32 cellular contexts compared by ENCODE assay signal in the genomic region with DNA sequence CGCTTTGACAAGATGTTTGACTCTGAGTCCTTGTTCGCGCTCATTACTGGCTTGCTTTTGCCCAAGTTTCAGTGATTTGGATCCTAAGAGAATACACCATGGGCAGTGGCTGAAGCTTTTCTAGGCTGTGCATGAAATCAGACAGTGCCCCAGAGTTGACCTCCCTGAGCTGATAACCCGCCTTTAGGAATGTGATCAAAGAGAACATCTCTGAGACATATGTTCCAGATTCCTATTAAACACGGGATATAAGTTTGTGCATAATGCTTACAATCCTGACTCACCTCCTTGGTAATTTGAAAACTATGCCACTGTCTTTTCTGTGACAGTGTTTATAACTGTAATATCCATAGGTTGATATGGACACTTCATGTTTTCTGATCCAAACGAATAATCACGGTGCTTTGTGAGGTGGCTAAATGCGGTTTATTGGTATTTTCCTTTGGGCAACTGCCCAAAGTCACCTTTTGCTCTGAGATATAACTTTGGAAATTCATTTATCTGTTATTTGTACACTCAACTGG.
"Had no signal": no experiment of that assay in that cellular context is flagged by ENCODE, and none has a peak within 500 bp of the region (broad histone marks: within the 10 kb centered on the region; RNA-seq: fewer than 3 reads in every experiment).

No MANE protein-coding gene starts in this region.

- DNase-seq: activated B cell treated with CpG ODN at 0.5 μM for 24 hours; activated CD4-positive, alpha-beta T cell treated with anti-CD3 and anti-CD28 coated beads for 48 hours; activated CD4-positive, alpha-beta T cell treated with anti-CD3 and anti-CD28 coated beads, Interleukin-2, amount 50 U/mL, for 1 hour; activated CD4-positive, alpha-beta T cell treated with anti-CD3 and anti-CD28 coated beads, Interleukin-2, amount 50 U/mL, for 48 hours; activated CD8-positive, alpha-beta memory T cell treated with anti-CD3 and anti-CD28 coated beads for 24 hours; activated CD8-positive, alpha-beta T cell treated with anti-CD3 and anti-CD28 coated beads for 36 hours; activated effector memory CD4-positive, alpha-beta T cell treated with anti-CD3 and anti-CD28 coated beads, Interleukin-2, amount 50 U/mL, for 16 hours; activated naive CD4-positive, alpha-beta T cell treated with anti-CD3 and anti-CD28 coated beads for 36 hours; activated naive CD8-positive, alpha-beta T cell treated with anti-CD3 and anti-CD28 coated beads, Interleukin-2, amount 10 ng/mL, durations not matched to agents 7 days and 5 days; activated T-cell treated with anti-CD3 and anti-CD28 coated beads, Interleukin-2, amount 50 U/mL, for 48 hours; dorsolateral prefrontal cortex; effector memory CD4-positive, alpha-beta T cell; endodermal cell; foreskin keratinocyte; gastrocnemius medialis; glutamatergic neuron; heart left ventricle; T-helper 1 cell; T-helper 17 cell; T1000; WERI-Rb-1 had no signal

- H3K27me3 ChIP-seq: ascending aorta, dorsolateral prefrontal cortex, foreskin keratinocyte, gastrocnemius medialis, heart left ventricle had no signal

- H3K4me1 ChIP-seq: ascending aorta, foreskin keratinocyte, gastrocnemius medialis, heart left ventricle had no signal

- H3K27ac ChIP-seq: ascending aorta, coronary artery, dorsolateral prefrontal cortex, foreskin keratinocyte, gastrocnemius medialis, heart left ventricle, WERI-Rb-1 had no signal

- H3K9me3 ChIP-seq: ascending aorta, gastrocnemius medialis, heart left ventricle had no signal

- H3K4me1 Mint-ChIP-seq: activated B cell treated with CpG ODN at 0.5 μM for 24 hours; activated naive CD8-positive, alpha-beta T cell treated with anti-CD3 and anti-CD28 coated beads, Interleukin-2, amount 10 ng/mL, durations not matched to agents 7 days and 5 days; brain; central memory CD8-positive, alpha-beta T cell; T-helper 17 cell had no signal

- H3K4me3 Mint-ChIP-seq: activated B cell treated with CpG ODN at 0.5 μM for 24 hours; activated CD8-positive, alpha-beta T cell treated with anti-CD3 and anti-CD28 coated beads for 36 hours; activated naive CD4-positive, alpha-beta T cell treated with anti-CD3 and anti-CD28 coated beads for 36 hours; activated naive CD8-positive, alpha-beta T cell treated with anti-CD3 and anti-CD28 coated beads, Interleukin-2, amount 10 ng/mL, durations not matched to agents 7 days and 5 days; activated T-helper 1 cell treated with anti-CD3 and anti-CD28 coated beads, Interleukin-12 subunit alpha, Interleukin-12 subunit beta, Interleukin-2, Interleukin-4 antibody, amounts not matched to agents 30 ng/mL and 10 ng/mL and 1 ng/mL, durations not matched to agents 14 hours and 24 hours and 36 hours; brain; central memory CD8-positive, alpha-beta T cell; dendritic cell treated with granulocyte-macrophage colony-stimulating factor and Interleukin-4, amounts not matched to agents 40 ng/mL and 50 ng/mL, for 4 days; endodermal cell; T-helper 17 cell; T-helper 2 cell treated with Interferon-gamma antibody and Interleukin-4, amounts not matched to agents 5 μg/mL and 100 μg/mL, for 36 hours had no signal

- H3K27ac Mint-ChIP-seq: activated B cell treated with CpG ODN at 0.5 μM for 24 hours; activated CD8-positive, alpha-beta T cell treated with anti-CD3 and anti-CD28 coated beads for 36 hours; activated naive CD4-positive, alpha-beta T cell treated with anti-CD3 and anti-CD28 coated beads for 36 hours; activated naive CD4-positive, alpha-beta T cell treated with anti-CD3 and anti-CD28 coated beads, Interleukin-2, amount 50 U/mL, for 72 hours; activated naive CD8-positive, alpha-beta T cell treated with anti-CD3 and anti-CD28 coated beads, Interleukin-2, amount 10 ng/mL, durations not matched to agents 7 days and 5 days; activated T-helper 1 cell treated with anti-CD3 and anti-CD28 coated beads, Interleukin-12 subunit alpha, Interleukin-12 subunit beta, Interleukin-2, Interleukin-4 antibody, amounts not matched to agents 30 ng/mL and 10 ng/mL and 1 ng/mL, durations not matched to agents 14 hours and 24 hours and 36 hours; activated T-helper 2 cell treated with anti-CD3 and anti-CD28 coated beads, Interferon-gamma antibody, Interleukin-2, Interleukin-4, amounts not matched to agents 10 μg/mL and 5 μg/mL and 100 μg/mL, durations not matched to agents 14 hours and 24 hours and 36 hours; brain; dendritic cell treated with granulocyte-macrophage colony-stimulating factor and Interleukin-4, amounts not matched to agents 40 ng/mL and 50 ng/mL, for 4 days; endodermal cell; T-helper 17 cell; T-helper 2 cell treated with Interferon-gamma antibody and Interleukin-4, amounts not matched to agents 5 μg/mL and 100 μg/mL, for 36 hours had no signal

- H3K36me3 ChIP-seq: ascending aorta, gastrocnemius medialis, heart left ventricle, WERI-Rb-1 had no signal

- H3K36me3 Mint-ChIP-seq: activated naive CD4-positive, alpha-beta T cell treated with anti-CD3 and anti-CD28 coated beads, Interleukin-2, amount 50 U/mL, for 72 hours; activated naive CD8-positive, alpha-beta T cell treated with anti-CD3 and anti-CD28 coated beads, Interleukin-2, amount 10 ng/mL, durations not matched to agents 7 days and 5 days; brain had no signal

- ATAC-seq: activated CD4-positive, CD25-positive, alpha-beta regulatory T cell treated with anti-CD3 and anti-CD28 coated beads, Interleukin-2, amount 50 U/mL, for 24 hours; activated CD8-positive, alpha-beta T cell treated with anti-CD3 and anti-CD28 coated beads for 36 hours; activated naive CD4-positive, alpha-beta T cell treated with anti-CD3 and anti-CD28 coated beads, Interleukin-2, amount 50 U/mL, for 72 hours; esophagus mucosa; foreskin keratinocyte; gastrocnemius medialis; heart left ventricle; T-helper 17 cell had no signal

- H3K27me3 Mint-ChIP-seq: activated B cell treated with CpG ODN at 0.5 μM for 24 hours; activated CD8-positive, alpha-beta T cell treated with anti-CD3 and anti-CD28 coated beads for 36 hours; activated naive CD8-positive, alpha-beta T cell treated with anti-CD3 and anti-CD28 coated beads, Interleukin-2, amount 10 ng/mL, durations not matched to agents 7 days and 5 days; brain; central memory CD8-positive, alpha-beta T cell; dendritic cell treated with granulocyte-macrophage colony-stimulating factor and Interleukin-4, amounts not matched to agents 40 ng/mL and 50 ng/mL, for 4 days; T-helper 17 cell had no signal

- H3K4me3 ChIP-seq: ascending aorta, coronary artery, dorsolateral prefrontal cortex, gastrocnemius medialis, heart left ventricle had no signal

- H3K9me3 Mint-ChIP-seq: activated CD8-positive, alpha-beta T cell treated with anti-CD3 and anti-CD28 coated beads for 36 hours; activated naive CD8-positive, alpha-beta T cell treated with anti-CD3 and anti-CD28 coated beads, Interleukin-2, amount 10 ng/mL, durations not matched to agents 7 days and 5 days; activated T-helper 1 cell treated with anti-CD3 and anti-CD28 coated beads, Interleukin-12 subunit alpha, Interleukin-12 subunit beta, Interleukin-2, Interleukin-4 antibody, amounts not matched to agents 30 ng/mL and 10 ng/mL and 1 ng/mL, durations not matched to agents 14 hours and 24 hours and 36 hours; dendritic cell treated with granulocyte-macrophage colony-stimulating factor and Interleukin-4, amounts not matched to agents 40 ng/mL and 50 ng/mL, for 4 days had no signal
